In genomic region chr3:71109977-71110285, GRCh38 we compare ENCODE assay signal across 1 cellular context.
TF ChIP-seq lines count a peak whose summit lies in the region.

No MANE protein-coding gene starts in this region.

TF ChIP-seq in HepG2, 621 proteins besides CTCF, POLR2A, EP300 and RAD21 (continued from another document):
- TF ChIP-seq ZNF329 (CRISPR knock-in tag; IDR thresholded peaks at IDR 0.05; ENCODE audit: low read depth) = no peak
- no peak for TF ChIP-seq ZMYM3 (CRISPR knock-in tag; IDR thresholded peaks at IDR 0.05)
- no peak for TF ChIP-seq ZNF768 (CRISPR knock-in tag; IDR thresholded peaks at IDR 0.05)
- no peak for TF ChIP-seq ZNF282 (IDR thresholded peaks at IDR 0.05; ENCODE audit: partially characterized antibody)
- no peak for TF ChIP-seq NFYB (CRISPR knock-in tag; IDR thresholded peaks at IDR 0.05)
- TF ChIP-seq ZFYVE20 (CRISPR knock-in tag; IDR thresholded peaks at IDR 0.05; ENCODE audit: borderline replicate concordance, low read depth) = no peak
- no peak for TF ChIP-seq RBAK (CRISPR knock-in tag; IDR thresholded peaks at IDR 0.05)
- TF ChIP-seq ZNF790 (CRISPR knock-in tag; IDR thresholded peaks at IDR 0.05; ENCODE audit: borderline replicate concordance) = no peak
